ENCODE assay signal across 33 cellular contexts in the genomic region with DNA sequence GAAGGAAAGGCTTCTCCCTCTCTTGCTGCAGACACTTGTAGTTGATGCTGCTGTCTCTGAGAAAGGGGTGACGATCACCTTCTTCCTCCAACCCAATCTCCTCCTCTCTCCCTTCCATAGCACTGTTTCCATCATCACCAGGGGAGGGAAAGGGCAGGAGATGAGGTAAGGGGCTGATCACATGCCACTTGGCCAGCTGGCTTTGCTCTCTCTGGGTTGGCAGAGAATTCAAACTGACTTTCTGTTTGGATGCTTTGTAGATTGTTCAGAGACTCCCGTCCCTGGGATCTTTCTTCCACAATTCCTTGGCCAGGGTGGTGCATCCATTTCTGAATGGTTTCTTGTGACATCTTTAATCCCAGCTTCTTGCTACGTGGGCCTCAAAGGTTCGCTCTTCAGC.
"Had no signal": no experiment of that assay in that cellular context is flagged by ENCODE, and none has a peak within 500 bp of the region (broad histone marks: within the 10 kb centered on the region; RNA-seq: fewer than 3 reads in every experiment).

No MANE protein-coding gene starts in this region.

- H3K27me3 ChIP-seq: ascending aorta, cardiac muscle cell, SJCRH30 had no signal

- H3K4me3 Mint-ChIP-seq: activated B cell treated with CpG ODN at 0.5 μM for 24 hours; activated CD4-positive, alpha-beta memory T cell treated with anti-CD3 and anti-CD28 coated beads, Interleukin-2, amount 10 ng/mL, durations not matched to agents 7 days and 5 days; activated CD8-positive, alpha-beta memory T cell treated with anti-CD3 and anti-CD28 coated beads, Interleukin-2, amount 10 ng/mL, durations not matched to agents 7 days and 5 days; activated naive CD8-positive, alpha-beta T cell treated with anti-CD3 and anti-CD28 coated beads for 36 hours; central memory CD8-positive, alpha-beta T cell had no signal

- H3K27ac ChIP-seq: ascending aorta, cardiac muscle cell, SJCRH30, SK-N-MC, VCaP had no signal

- H3K27me3 Mint-ChIP-seq: activated naive CD8-positive, alpha-beta T cell treated with anti-CD3 and anti-CD28 coated beads for 36 hours; central memory CD8-positive, alpha-beta T cell had no signal

- H3K9me3 Mint-ChIP-seq: activated CD4-positive, alpha-beta memory T cell treated with anti-CD3 and anti-CD28 coated beads, Interleukin-2, amount 10 ng/mL, durations not matched to agents 7 days and 5 days; central memory CD8-positive, alpha-beta T cell had no signal

- H3K9me3 ChIP-seq: ascending aorta, SJCRH30 had no signal

- H3K27ac Mint-ChIP-seq: activated B cell treated with CpG ODN at 0.5 μM for 24 hours; activated CD4-positive, alpha-beta memory T cell treated with anti-CD3 and anti-CD28 coated beads, Interleukin-2, amount 10 ng/mL, durations not matched to agents 7 days and 5 days; activated CD8-positive, alpha-beta memory T cell treated with anti-CD3 and anti-CD28 coated beads, Interleukin-2, amount 10 ng/mL, durations not matched to agents 7 days and 5 days; activated naive CD8-positive, alpha-beta T cell treated with anti-CD3 and anti-CD28 coated beads for 36 hours had no signal

- H3K36me3 ChIP-seq: ascending aorta, cardiac muscle cell, SJCRH30 had no signal

- H3K36me3 Mint-ChIP-seq: activated CD8-positive, alpha-beta memory T cell treated with anti-CD3 and anti-CD28 coated beads, Interleukin-2, amount 10 ng/mL, durations not matched to agents 7 days and 5 days; activated naive CD8-positive, alpha-beta T cell treated with anti-CD3 and anti-CD28 coated beads for 36 hours had no signal

- DNase-seq: activated B cell treated with CpG ODN at 0.5 μM for 24 hours; activated CD4-positive, alpha-beta memory T cell treated with anti-CD3 and anti-CD28 coated beads, Interleukin-2, amount 10 ng/mL, durations not matched to agents 7 days and 5 days; activated CD4-positive, alpha-beta T cell treated with anti-CD3 and anti-CD28 coated beads for 48 hours; activated CD4-positive, CD25-positive, alpha-beta regulatory T cell treated with anti-CD3 and anti-CD28 coated beads, Interleukin-2, amount 50 U/mL, for 72 hours; activated CD8-positive, alpha-beta memory T cell treated with anti-CD3 and anti-CD28 coated beads for 24 hours; activated CD8-positive, alpha-beta memory T cell treated with anti-CD3 and anti-CD28 coated beads, Interleukin-2, amount 10 ng/mL, durations not matched to agents 7 days and 5 days; activated CD8-positive, alpha-beta memory T cell treated with anti-CD3 and anti-CD28 coated beads, Interleukin-2, amount 50 U/mL, for 48 hours; activated effector memory CD4-positive, alpha-beta T cell treated with Interleukin-2 at 50 U/mL for 16 hours; activated naive CD4-positive, alpha-beta T cell treated with anti-CD3 and anti-CD28 coated beads, Interleukin-2, amount 50 U/mL, for 16 hours; activated naive CD8-positive, alpha-beta T cell treated with anti-CD3 and anti-CD28 coated beads for 36 hours; activated T-cell treated with anti-CD3 and anti-CD28 coated beads, Interleukin-2, amount 50 U/mL, for 48 hours; Kasumi-1; KG1; MM.1S; MV-4-11; NCI-H1092; NCI-H1436 treated with DMSO at 0.1 percent for 48 hours; NCI-H1694 treated with DMSO at 0.1 percent for 48 hours; NCI-H2029; NCI-H345; NCI-H524 treated with DMSO at 0.1 percent for 48 hours; SHP77; SJCRH30; SW 1271; T-helper 1 cell; T-helper 2 cell; T-helper 9 cell had no signal

- H3K4me1 Mint-ChIP-seq: activated B cell treated with CpG ODN at 0.5 μM for 24 hours; activated CD4-positive, alpha-beta memory T cell treated with anti-CD3 and anti-CD28 coated beads, Interleukin-2, amount 10 ng/mL, durations not matched to agents 7 days and 5 days; activated CD8-positive, alpha-beta memory T cell treated with anti-CD3 and anti-CD28 coated beads, Interleukin-2, amount 10 ng/mL, durations not matched to agents 7 days and 5 days; activated naive CD8-positive, alpha-beta T cell treated with anti-CD3 and anti-CD28 coated beads for 36 hours; central memory CD8-positive, alpha-beta T cell had no signal

- H3K4me3 ChIP-seq: ascending aorta, cardiac muscle cell, SJCRH30, SK-N-MC had no signal

- ATAC-seq: activated CD8-positive, alpha-beta memory T cell treated with anti-CD3 and anti-CD28 coated beads, Interleukin-2, amount 10 ng/mL, durations not matched to agents 7 days and 5 days; Panc1 had no signal

- H3K4me1 ChIP-seq: ascending aorta, SJCRH30 had no signal
